ENCODE assay signal across 16 cellular contexts in genomic region chr14:28762290-28762948, GRCh38. TPM values are rescaled to one million over a fixed set of nuclear protein-coding genes. Genes with fewer than 3 reads are reported as not detected.
A peak's percentile ranks its signal among the peaks of the same experiment; 100 is the strongest.
DNase-seq lines count a peak whose midpoint lies in the region; ATAC-seq and TF ChIP-seq lines count a peak whose summit lies in the region.
"Had no signal": no experiment of that assay in that cellular context is flagged by ENCODE, and none has a peak within 500 bp of the region (broad histone marks: within the 10 kb centered on the region; RNA-seq: fewer than 3 reads in every experiment).

No MANE protein-coding gene starts in this region.

- H3K27me3 ChIP-seq in layer of hippocampus (ENCODE audit: control insufficient read depth, insufficient read depth, low read length), result peaks cover 46% of the 10 kb centered on the region

- H3K27ac ChIP-seq in layer of hippocampus (ENCODE audit: low read depth, low read length), result peak overlapping the region; percentile 77
- H3K27ac ChIP-seq: BLaER1 treated with 17β-estradiol and CSF1 and Interleukin-3, amounts not matched to agents 10 nM and 100 nM; GM23248; HL-60; SK-N-MC had no signal

- peaks cover 4% of the 10 kb centered on the region for H3K4me1 Mint-ChIP-seq in glutamatergic neuron (ENCODE audit: low read depth, unreplicated experiment)

- TF ChIP-seq CTCF in glutamatergic neuron (IDR thresholded peaks at IDR 0.05; ENCODE audit: partially characterized antibody, unreplicated experiment), result no peak

- no peak overlapping the region for H3K27ac Mint-ChIP-seq in glutamatergic neuron (ENCODE audit: unreplicated experiment)

- peaks cover 62% of the 10 kb centered on the region for H3K27me3 Mint-ChIP-seq in glutamatergic neuron (ENCODE audit: unreplicated experiment)

- H3K4me3 Mint-ChIP-seq in glutamatergic neuron (ENCODE audit: unreplicated experiment), result no peak overlapping the region

- peaks cover 32% of the 10 kb centered on the region for H3K9me3 Mint-ChIP-seq in glutamatergic neuron (ENCODE audit: unreplicated experiment)

- H3K36me3 Mint-ChIP-seq in glutamatergic neuron (ENCODE audit: unreplicated experiment), result no peaks in the 10 kb centered on the region

- DNase-seq in NCI-H1694 treated with DMSO at 0.1 percent for 48 hours (lab: John Stamatoyannopoulos, UW) (peak; percentile 55), NCI-H1694 (lab: John Stamatoyannopoulos, UW) (no peak), astrocyte of the hippocampus (ENCODE audit: low read depth, low spot score) (peak; percentile 66), glutamatergic neuron (no peak), KBM-7 (no peak)
- DNase-seq: 8988T, GM23248, NCI-H1048, NCI-H345 had no signal

- in situ Hi-C loops in KBM-7 (cut with MboI; ENCODE audit: low pct_unique_long_range_greater_than_20kb, low sequenced_read_pairs), result no loop called here

- ATAC-seq in GM21360 (IDR thresholded peaks at IDR 0.05; ENCODE audit: unreplicated experiment) (no peak), GM19395 (IDR thresholded peaks at IDR 0.05; ENCODE audit: unreplicated experiment) (no peak)
- ATAC-seq: K562 had no signal

RNA-seq across cellular contexts. Expression of gene FOXG1, which starts 4.2 kb away (rescaled TPM):
- total RNA-seq in glutamatergic neuron (ENCODE audit: unreplicated experiment), result not detected
- total RNA-seq: GM23248 had no signal

Comparison
In these comparisons a context has a peak if more than half of its experiments do, and no peak if none do; other contexts are left out.
1. DNase-seq: peak in NCI-H1694 treated with DMSO at 0.1 percent for 48 hours (single experiment) and astrocyte of the hippocampus (single experiment); none in NCI-H1694 (single experiment), glutamatergic neuron (single experiment) and KBM-7 (single experiment).